ENCODE assay signal across 8 cellular contexts in the genomic region with DNA sequence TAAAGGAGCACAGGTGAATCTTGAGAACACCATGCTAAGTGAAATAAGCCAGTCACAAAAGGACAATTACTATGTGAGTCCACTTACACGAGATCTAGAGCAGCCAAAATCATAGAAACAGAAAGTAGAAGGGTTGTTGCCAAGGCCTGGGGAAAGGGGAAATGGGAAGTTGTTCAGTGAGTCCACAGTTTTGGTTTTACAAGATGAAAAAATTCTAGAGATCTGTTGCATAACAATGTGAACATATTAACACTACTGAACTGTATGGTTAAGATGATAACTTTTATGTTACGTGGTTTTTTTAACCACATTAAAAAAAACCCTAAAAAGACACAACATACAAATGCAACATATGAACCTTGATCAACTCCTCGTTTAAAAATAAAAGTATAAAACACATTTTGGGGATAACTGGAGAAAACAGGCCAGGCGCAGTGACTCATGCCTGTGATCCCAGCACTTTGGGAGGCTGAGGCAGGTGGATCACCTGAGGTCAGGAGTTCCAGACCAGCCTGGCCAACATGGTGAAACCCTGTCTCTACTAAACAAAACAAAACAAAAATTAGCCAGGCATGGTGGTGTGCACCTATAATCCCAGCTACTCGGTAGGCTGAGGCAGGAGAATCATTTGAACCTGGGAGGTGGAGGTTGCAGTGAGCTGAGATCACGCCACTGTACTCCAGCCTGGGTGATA. TPM values are rescaled to one million over a fixed set of nuclear protein-coding genes. Genes with fewer than 3 reads are reported as not detected.
DNase-seq lines count a peak whose midpoint lies in the region; ATAC-seq lines count a peak whose summit lies in the region.
"Not testable (repeated sequence)": the region's sequence is repeated elsewhere in the genome, so short reads cannot be mapped to it uniquely, and the experiment has no call there.

No MANE protein-coding gene starts in this region.

- not testable (repeated sequence) for H3K4me3 ChIP-seq in CD4-positive, alpha-beta memory T cell (ENCODE audit: low read length in 2 of 2); naive thymus-derived CD4-positive, alpha-beta T cell (ENCODE audit: low read length)

- peaks cover 44 to 62% of the 10 kb centered on the region in 2 donors for H3K36me3 Mint-ChIP-seq in CD4-positive, alpha-beta memory T cell
- H3K36me3 Mint-ChIP-seq in activated T-helper 17 cell treated with anti-CD3 and anti-CD28 coated beads, Interleukin-2, amount 50 U/mL, for 72 hours (ENCODE audit: low read depth) = peaks cover 85% of the 10 kb centered on the region
- H3K36me3 Mint-ChIP-seq in naive thymus-derived CD4-positive, alpha-beta T cell = peaks cover 27 to 58% (median 54%) of the 10 kb centered on the region in 5 donors

- intact Hi-C loops in CD4-positive, alpha-beta memory T cell (cut with micrococcal nuclease); naive thymus-derived CD4-positive, alpha-beta T cell (cut with micrococcal nuclease): not testable (repeated sequence)

- not testable (repeated sequence) for H3K27me3 Mint-ChIP-seq in CD4-positive, alpha-beta memory T cell; activated T-helper 17 cell treated with anti-CD3 and anti-CD28 coated beads, Interleukin-2, amount 50 U/mL, for 72 hours; naive thymus-derived CD4-positive, alpha-beta T cell

- POLR2A ChIA-PET in CD4-positive, alpha-beta memory T cell (lab: Charles Lee; ENCODE audit: partially characterized antibody) = interaction anchor here (1.4 kb wide), 1 partner anchor 54 kb away, joined by 3 read pairs; no protein-coding TSS in a partner anchor
- POLR2A ChIA-PET in naive thymus-derived CD4-positive, alpha-beta T cell (lab: Charles Lee) = not testable (repeated sequence)

- H3K36me3 ChIP-seq in CD4-positive, alpha-beta memory T cell (ENCODE audit: insufficient read depth, low read length) = peaks cover 34% of the 10 kb centered on the region
- H3K36me3 ChIP-seq in naive thymus-derived CD4-positive, alpha-beta T cell (ENCODE audit: control insufficient read depth in 2 of 3, insufficient read depth in 3 of 3, low read length in 3 of 3) = peaks cover 0 to 51% (median 0%) of the 10 kb centered on the region in 3 experiments

- peaks cover 25 to 45% (median 33%) of the 10 kb centered on the region in 4 donors for H3K4me1 Mint-ChIP-seq in CD4-positive, alpha-beta memory T cell
- H3K4me1 Mint-ChIP-seq in activated T-helper 17 cell treated with anti-CD3 and anti-CD28 coated beads, Interleukin-2, amount 50 U/mL, for 72 hours = peaks cover 21% of the 10 kb centered on the region
- H3K4me1 Mint-ChIP-seq in naive thymus-derived CD4-positive, alpha-beta T cell = peaks cover 20 to 42% (median 31%) of the 10 kb centered on the region in 7 donors

- not testable (repeated sequence) for H3K9me3 ChIP-seq in CD4-positive, alpha-beta memory T cell (ENCODE audit: control insufficient read depth in 1 of 2, low read length in 2 of 2); naive thymus-derived CD4-positive, alpha-beta T cell (ENCODE audit: control insufficient read depth in 2 of 3, low read length in 3 of 3)

- CTCF ChIA-PET in CD4-positive, alpha-beta memory T cell (lab: Charles Lee; ENCODE audit: partially characterized antibody) = not testable (repeated sequence)
- CTCF ChIA-PET in naive thymus-derived CD4-positive, alpha-beta T cell (lab: Charles Lee) = interaction anchor here (0.6 to 0.8 kb wide), 3 partner anchors 9 to 83 kb away, joined by 3 read pairs; no protein-coding TSS in a partner anchor

- not testable (repeated sequence) for H3K27ac ChIP-seq in CD4-positive, alpha-beta memory T cell (ENCODE audit: low read depth, low read length); naive thymus-derived CD4-positive, alpha-beta T cell (ENCODE audit: low read depth, low read length)

- not testable (repeated sequence) for H3K9me3 Mint-ChIP-seq in CD4-positive, alpha-beta memory T cell; activated T-helper 17 cell treated with anti-CD3 and anti-CD28 coated beads, Interleukin-2, amount 50 U/mL, for 72 hours
- H3K9me3 Mint-ChIP-seq in naive thymus-derived CD4-positive, alpha-beta T cell = peaks cover 0 to 12% (median 6%) of the 10 kb centered on the region in 11 donors

- H3K27ac Mint-ChIP-seq in CD4-positive, alpha-beta memory T cell = peak overlapping the region; percentile 30 to 79 (median 75)
- H3K27ac Mint-ChIP-seq in activated T-helper 17 cell treated with anti-CD3 and anti-CD28 coated beads, Interleukin-2, amount 50 U/mL, for 72 hours = peak overlapping the region; percentile 59
- peak overlapping the region; percentile 14 to 76 (median 49) for H3K27ac Mint-ChIP-seq in naive thymus-derived CD4-positive, alpha-beta T cell

- peak overlapping the region in 6 of 8 donors; percentile 3 to 51 (median 30) for H3K4me3 Mint-ChIP-seq in CD4-positive, alpha-beta memory T cell
- peak overlapping the region; percentile 29 for H3K4me3 Mint-ChIP-seq in activated T-helper 17 cell treated with anti-CD3 and anti-CD28 coated beads, Interleukin-2, amount 50 U/mL, for 72 hours
- peak overlapping the region in 8 of 10 donors; percentile 17 to 51 (median 44) for H3K4me3 Mint-ChIP-seq in naive thymus-derived CD4-positive, alpha-beta T cell

- peak in 4 of 5 donors; percentile 16 to 47 (median 20) for DNase-seq in CD4-positive, alpha-beta memory T cell
- peak; percentile 91 for DNase-seq in OCI-M1 (lab: John Stamatoyannopoulos, UW)
- DNase-seq in naive thymus-derived CD4-positive, alpha-beta T cell = peak in 4 of 9 donors; percentile 19 to 44 (median 34)

- peak; percentile 87 for ATAC-seq in GM18909 (IDR thresholded peaks at IDR 0.05; ENCODE audit: poor library complexity, unreplicated experiment)
- peak; percentile 87 for ATAC-seq in GM21526 (IDR thresholded peaks at IDR 0.05; ENCODE audit: low FRiP score, unreplicated experiment)
- peak; percentile 71 for ATAC-seq in HG02970 (IDR thresholded peaks at IDR 0.05; ENCODE audit: low FRiP score, unreplicated experiment)
- peak; percentile 93 for ATAC-seq in HG03469 (IDR thresholded peaks at IDR 0.05; ENCODE audit: unreplicated experiment)
- ATAC-seq in activated T-helper 17 cell treated with anti-CD3 and anti-CD28 coated beads, Interleukin-2, amount 50 U/mL, for 72 hours (replicated peaks) = peak; percentile 75
- peak; percentile 94 for ATAC-seq in naive thymus-derived CD4-positive, alpha-beta T cell

- not testable (repeated sequence) for H3K27me3 ChIP-seq in CD4-positive, alpha-beta memory T cell (ENCODE audit: insufficient read depth, low read length); naive thymus-derived CD4-positive, alpha-beta T cell (ENCODE audit: control insufficient read depth in 2 of 2, insufficient read depth in 2 of 2, low read length in 2 of 2)

- H3K4me1 ChIP-seq in CD4-positive, alpha-beta memory T cell (ENCODE audit: insufficient read depth, low read length) = peaks cover 23% of the 10 kb centered on the region
- not testable (repeated sequence) for H3K4me1 ChIP-seq in naive thymus-derived CD4-positive, alpha-beta T cell (ENCODE audit: control insufficient read depth in 2 of 2, insufficient read depth in 2 of 2, low read length in 2 of 2)

RNA-seq across cellular contexts. Expression of gene NAXD, which starts 43.0 kb away (rescaled TPM):
- total RNA-seq in CD4-positive, alpha-beta memory T cell = 10 to 100 TPM; 32.6 to 33.4 TPM
- 10 to 100 TPM; 20.4 TPM for polyA plus RNA-seq in CD4-positive, alpha-beta memory T cell
- total RNA-seq in activated T-helper 17 cell treated with anti-CD3 and anti-CD28 coated beads, Interleukin-2, amount 50 U/mL, for 72 hours = 10 to 100 TPM; 22.7 to 23.8 TPM
- total RNA-seq in naive thymus-derived CD4-positive, alpha-beta T cell = 10 to 100 TPM; 17.2 to 34.1 (median 25.9) TPM
- polyA plus RNA-seq in naive thymus-derived CD4-positive, alpha-beta T cell = 10 to 100 TPM; 18.8 to 35.4 TPM

RNA-seq across cellular contexts. Expression of gene CARS2, which starts 47.6 kb away (rescaled TPM):
- 100 to 1,000 TPM in 1 of 2 experiments, 10 to 100 TPM in 1; 99.9 to 102 TPM for total RNA-seq in CD4-positive, alpha-beta memory T cell
- polyA plus RNA-seq in CD4-positive, alpha-beta memory T cell = 10 to 100 TPM; 36.0 to 59.3 TPM
- total RNA-seq in activated T-helper 17 cell treated with anti-CD3 and anti-CD28 coated beads, Interleukin-2, amount 50 U/mL, for 72 hours = 10 to 100 TPM; 44.2 to 93.4 TPM
- total RNA-seq in naive thymus-derived CD4-positive, alpha-beta T cell = 100 to 1,000 TPM in 2 of 5 experiments, 10 to 100 TPM in 3; 73.1 to 106 (median 89.7) TPM
- polyA plus RNA-seq in naive thymus-derived CD4-positive, alpha-beta T cell = 10 to 100 TPM; 28.6 to 43.1 TPM

RNA-seq across cellular contexts. Expression of gene ING1, which starts 55.1 kb away (rescaled TPM):
- 10 to 100 TPM; 27.4 to 29.4 TPM for total RNA-seq in CD4-positive, alpha-beta memory T cell
- 10 to 100 TPM in 1 of 2 donors, 1 to 10 TPM in 1; 9.1 to 16.7 TPM for polyA plus RNA-seq in CD4-positive, alpha-beta memory T cell
- total RNA-seq in activated T-helper 17 cell treated with anti-CD3 and anti-CD28 coated beads, Interleukin-2, amount 50 U/mL, for 72 hours = 10 to 100 TPM; 13.3 to 24.0 TPM
- 10 to 100 TPM; 14.4 to 33.8 (median 21.8) TPM for total RNA-seq in naive thymus-derived CD4-positive, alpha-beta T cell
- 10 to 100 TPM in 1 of 2 donors, 1 to 10 TPM in 1; 9.1 to 22.2 TPM for polyA plus RNA-seq in naive thymus-derived CD4-positive, alpha-beta T cell
